In genomic region chr3:190012314-190012782, GRCh38 we compare ENCODE assay signal across 8 cellular contexts.
DNase-seq lines count a peak whose midpoint lies in the region; ATAC-seq, FAIRE-seq and TF ChIP-seq lines count a peak whose summit lies in the region.
"Had no signal": no experiment of that assay in that cellular context is flagged by ENCODE, and none has a peak within 500 bp of the region (broad histone marks: within the 10 kb centered on the region; RNA-seq: fewer than 3 reads in every experiment).

No MANE protein-coding gene starts in this region.

- H3K9me3 Mint-ChIP-seq in astrocyte (ENCODE audit: unreplicated experiment): no peaks in the 10 kb centered on the region

- peaks cover 25% of the 10 kb centered on the region for H3K4me1 ChIP-seq in astrocyte (ENCODE audit: insufficient read depth, low read length)
- H3K4me1 ChIP-seq in vagina: peaks cover 17% of the 10 kb centered on the region

- peak overlapping the region; percentile 29 for H3K27ac Mint-ChIP-seq in astrocyte (ENCODE audit: unreplicated experiment)

- DNase-seq in HT1080 (ENCODE audit: low read depth) (peak; percentile 88), astrocyte (ENCODE audit: low read depth) (peak; percentile 89), iris pigment epithelial cell (ENCODE audit: low read depth) (peak; percentile 79), vagina (ENCODE audit: extremely low spot score in 2 of 2) (no peak), COLO668 (lab: John Stamatoyannopoulos, UW; ENCODE audit: unreplicated experiment) (no peak), SHP77 treated with DMSO at 0.1 percent for 48 hours (lab: John Stamatoyannopoulos, UW) (no peak), Right ventricle myocardium inferior (ENCODE audit: missing footprints) (no peak)
- DNase-seq: NCI-H2029 had no signal

- H3K4me2 ChIP-seq in astrocyte (ENCODE audit: low read length): peak overlapping the region; percentile 78

- H3K4me1 Mint-ChIP-seq in astrocyte (ENCODE audit: low read depth, unreplicated experiment): peaks cover 44% of the 10 kb centered on the region

- H3K4me3 Mint-ChIP-seq in astrocyte (ENCODE audit: unreplicated experiment): no peak overlapping the region

- no peak for TF ChIP-seq CTCF in astrocyte (IDR thresholded peaks at IDR 0.05; ENCODE audit: insufficient read depth, low read depth, low read length)
- no peak for TF ChIP-seq CTCF in vagina (IDR thresholded peaks at IDR 0.05)

- FAIRE-seq in astrocyte (lab: Jason Lieb, UNC): peak; percentile 45

- no peaks in the 10 kb centered on the region for H3K36me3 Mint-ChIP-seq in astrocyte (ENCODE audit: low read depth, unreplicated experiment)

- ATAC-seq in Right ventricle myocardium inferior: no peak

- peak overlapping the region; percentile 37 for H3K9ac ChIP-seq in astrocyte (ENCODE audit: low read length)

- H3K27me3 Mint-ChIP-seq in astrocyte (ENCODE audit: low read depth, unreplicated experiment): no peaks in the 10 kb centered on the region

- H3K36me3 ChIP-seq in astrocyte (ENCODE audit: insufficient read depth, low read length) (no peaks in the 10 kb centered on the region), vagina (no peaks in the 10 kb centered on the region)

- intact Hi-C loops in vagina (cut with DNase I): no loop called here
- intact Hi-C loops in Right ventricle myocardium inferior (cut with DNase I): no loop called here

- no peaks in the 10 kb centered on the region for H3K79me2 ChIP-seq in astrocyte (ENCODE audit: insufficient read depth, low read length)

- H3K27me3 ChIP-seq in astrocyte (ENCODE audit: insufficient read depth, low read length) (no peaks in the 10 kb centered on the region), vagina (no peaks in the 10 kb centered on the region)

- H4K20me1 ChIP-seq in astrocyte (ENCODE audit: insufficient read depth, low read length): no peaks in the 10 kb centered on the region

- H3K4me3 ChIP-seq in astrocyte (ENCODE audit: insufficient read depth, low read depth, low read length) (no peak overlapping the region), vagina (no peak overlapping the region)

- no peak overlapping the region for H2AFZ ChIP-seq in astrocyte (ENCODE audit: low read depth, low read length)

- no peak for TF ChIP-seq POLR2A in vagina (IDR thresholded peaks at IDR 0.05)

- H3K27ac ChIP-seq in astrocyte (ENCODE audit: low read depth, low read length) (peak overlapping the region; percentile 65), vagina (peak overlapping the region; percentile 30)

- no peaks in the 10 kb centered on the region for H3K9me3 ChIP-seq in astrocyte (ENCODE audit: insufficient read depth, low read depth, low read length)
- H3K9me3 ChIP-seq in vagina: no peaks in the 10 kb centered on the region

Comparison
In these comparisons a context has a peak if more than half of its experiments do, and no peak if none do; other contexts are left out.
1. DNase-seq: peak in HT1080 (single experiment), astrocyte (single experiment) and iris pigment epithelial cell (single experiment); none in vagina (0 of 2), COLO668 (single experiment), SHP77 treated with DMSO at 0.1 percent for 48 hours (single experiment) and Right ventricle myocardium inferior (single experiment).